In genomic region chr22:49958462-49958921, GRCh38 we compare ENCODE assay signal across 13 cellular contexts. TPM values are rescaled to one million over a fixed set of nuclear protein-coding genes. Genes with fewer than 3 reads are reported as not detected.
DNase-seq lines count a peak whose midpoint lies in the region; ATAC-seq and TF ChIP-seq lines count a peak whose summit lies in the region.
"Had no signal": no experiment of that assay in that cellular context is flagged by ENCODE, and none has a peak within 500 bp of the region (broad histone marks: within the 10 kb centered on the region; RNA-seq: fewer than 3 reads in every experiment).

No MANE protein-coding gene starts in this region.

- intact Hi-C loops in activated CD4-positive, alpha-beta T cell treated with anti-CD3 and anti-CD28 coated beads, Interleukin-2, amount 10 ng/mL, durations not matched to agents 24 days and 14 days (cut with micrococcal nuclease), result no loop called here
- intact Hi-C loops in activated CD8-positive, alpha-beta T cell treated with anti-CD3 and anti-CD28 coated beads for 36 hours (cut with micrococcal nuclease), result no loop called here
- intact Hi-C loops in left lung (cut with DNase I) (no loop called here), spleen (cut with DNase I; ENCODE audit: low total_unique reads) (no loop called here), testis (cut with DNase I; ENCODE audit: low total_unique reads) (no loop called here)

- no peak for ATAC-seq in activated CD8-positive, alpha-beta T cell treated with anti-CD3 and anti-CD28 coated beads for 36 hours
- ATAC-seq in left lung, result no peak
- no peak for ATAC-seq in GM19463 (IDR thresholded peaks at IDR 0.05; ENCODE audit: unreplicated experiment)
- ATAC-seq in HG02642 (IDR thresholded peaks at IDR 0.05; ENCODE audit: poor library complexity, unreplicated experiment), result no peak

- H3K36me3 ChIP-seq in left lung (peaks cover 0 to 21% of the 10 kb centered on the region in 2 donors), spleen (peaks cover 2 to 22% (median 18%) of the 10 kb centered on the region in 6 donors), testis (ENCODE audit: low read depth, missing control alignments) (no peaks in the 10 kb centered on the region)

- peak overlapping the region; percentile 90 for H3K4me3 Mint-ChIP-seq in activated CD4-positive, alpha-beta T cell treated with anti-CD3 and anti-CD28 coated beads, Interleukin-2, amount 10 ng/mL, durations not matched to agents 24 days and 14 days
- H3K4me3 Mint-ChIP-seq in activated CD8-positive, alpha-beta T cell treated with anti-CD3 and anti-CD28 coated beads for 36 hours, result peak overlapping the region; percentile 84

- H3K27ac ChIP-seq in left lung, result peak overlapping the region in 1 of 2 donors; percentile 97
- peak overlapping the region in 2 of 8 donors; percentile 98 to 99 for H3K27ac ChIP-seq in spleen
- no peak overlapping the region for H3K27ac ChIP-seq in testis
- H3K27ac ChIP-seq: thoracic aorta had no signal

- H3K9me3 Mint-ChIP-seq in activated CD4-positive, alpha-beta T cell treated with anti-CD3 and anti-CD28 coated beads, Interleukin-2, amount 10 ng/mL, durations not matched to agents 24 days and 14 days, result no peaks in the 10 kb centered on the region
- no peaks in the 10 kb centered on the region for H3K9me3 Mint-ChIP-seq in activated CD8-positive, alpha-beta T cell treated with anti-CD3 and anti-CD28 coated beads for 36 hours

- POLR2A ChIA-PET in activated CD8-positive, alpha-beta T cell treated with anti-CD3 and anti-CD28 coated beads for 36 hours (lab: Charles Lee), result no interaction called here

- H3K4me3 ChIP-seq in left lung (no peak overlapping the region), spleen (no peak overlapping the region), testis (no peak overlapping the region)
- H3K4me3 ChIP-seq: lung, thoracic aorta had no signal

- H3K9me3 ChIP-seq in left lung, result no peaks in the 10 kb centered on the region
- H3K9me3 ChIP-seq in spleen, result no peaks in the 10 kb centered on the region
- no peaks in the 10 kb centered on the region for H3K9me3 ChIP-seq in testis
- H3K9me3 ChIP-seq: thoracic aorta had no signal

- H3K4me1 Mint-ChIP-seq in activated CD4-positive, alpha-beta T cell treated with anti-CD3 and anti-CD28 coated beads, Interleukin-2, amount 10 ng/mL, durations not matched to agents 24 days and 14 days, result peaks cover 9% of the 10 kb centered on the region
- H3K4me1 Mint-ChIP-seq in activated CD8-positive, alpha-beta T cell treated with anti-CD3 and anti-CD28 coated beads for 36 hours (ENCODE audit: low read depth), result peaks cover 10% of the 10 kb centered on the region

- H3K4me1 ChIP-seq in left lung (peaks cover 30 to 64% of the 10 kb centered on the region in 2 donors), spleen (peaks cover 17 to 71% (median 51%) of the 10 kb centered on the region in 6 donors), testis (peaks cover 12% of the 10 kb centered on the region)

- peaks cover 17% of the 10 kb centered on the region for H3K36me3 Mint-ChIP-seq in activated CD4-positive, alpha-beta T cell treated with anti-CD3 and anti-CD28 coated beads, Interleukin-2, amount 10 ng/mL, durations not matched to agents 24 days and 14 days (ENCODE audit: low read depth)
- peaks cover 18% of the 10 kb centered on the region for H3K36me3 Mint-ChIP-seq in activated CD8-positive, alpha-beta T cell treated with anti-CD3 and anti-CD28 coated beads for 36 hours (ENCODE audit: low read depth)

- H3K27ac Mint-ChIP-seq in activated CD4-positive, alpha-beta T cell treated with anti-CD3 and anti-CD28 coated beads, Interleukin-2, amount 10 ng/mL, durations not matched to agents 24 days and 14 days, result peak overlapping the region; percentile 95
- H3K27ac Mint-ChIP-seq in activated CD8-positive, alpha-beta T cell treated with anti-CD3 and anti-CD28 coated beads for 36 hours, result peak overlapping the region; percentile 94

- 91 to 95% (median 95%) methylated on average over 7 to 10 of the region's 10 CpGs for WGBS in spleen, 5 donors
- WGBS in testis, 2 donors, result 81 to 91% methylated on average over 7 to 10 of the region's 10 CpGs

- CTCF ChIA-PET in activated CD8-positive, alpha-beta T cell treated with anti-CD3 and anti-CD28 coated beads for 36 hours (lab: Charles Lee), result interaction anchor here (1.2 kb wide), 1 partner anchor 72 kb away, joined by 5 read pairs; no protein-coding TSS in a partner anchor

- no peak for DNase-seq in activated CD4-positive, alpha-beta T cell treated with anti-CD3 and anti-CD28 coated beads, Interleukin-2, amount 10 ng/mL, durations not matched to agents 24 days and 14 days
- no peak for DNase-seq in activated CD4-positive, alpha-beta T cell treated with anti-CD3 and anti-CD28 coated beads, Interleukin-2, amount 50 U/mL, for 4 hours
- no peak for DNase-seq in activated CD8-positive, alpha-beta T cell treated with anti-CD3 and anti-CD28 coated beads for 36 hours
- DNase-seq in left lung, result peak; percentile 33 to 70
- DNase-seq in spleen, result peak; percentile 76
- no peak for DNase-seq in testis
- DNase-seq: NCI-H2081 treated with DMSO at 0.1 percent for 48 hours had no signal

- TF ChIP-seq POLR2A in spleen (IDR thresholded peaks at IDR 0.05), result no peak
- no peak for TF ChIP-seq POLR2A in testis (IDR thresholded peaks at IDR 0.05)

- H3K27me3 ChIP-seq in left lung, result no peaks in the 10 kb centered on the region
- no peaks in the 10 kb centered on the region for H3K27me3 ChIP-seq in spleen (replicated peaks in 1 of 7)
- H3K27me3 ChIP-seq in testis, result no peaks in the 10 kb centered on the region

- TF ChIP-seq CTCF in activated CD8-positive, alpha-beta T cell treated with anti-CD3 and anti-CD28 coated beads for 36 hours (IDR thresholded peaks at IDR 0.05), result no peak
- TF ChIP-seq CTCF in left lung (IDR thresholded peaks at IDR 0.05) (no peak), spleen (IDR thresholded peaks at IDR 0.05 in 8 of 11, conservative IDR thresholded peaks at IDR 0.05 in 3 of 11) (no peak), testis (IDR thresholded peaks at IDR 0.05) (no peak)

- no peaks in the 10 kb centered on the region for H3K27me3 Mint-ChIP-seq in activated CD4-positive, alpha-beta T cell treated with anti-CD3 and anti-CD28 coated beads, Interleukin-2, amount 10 ng/mL, durations not matched to agents 24 days and 14 days
- no peaks in the 10 kb centered on the region for H3K27me3 Mint-ChIP-seq in activated CD8-positive, alpha-beta T cell treated with anti-CD3 and anti-CD28 coated beads for 36 hours

RNA-seq across cellular contexts. Expression of gene PIM3, which starts 2.1 kb away (rescaled TPM):
- 302 and 304 TPM in 2 replicates for total RNA-seq in activated CD4-positive, alpha-beta T cell treated with anti-CD3 and anti-CD28 coated beads, Interleukin-2, amount 10 ng/mL, durations not matched to agents 24 days and 14 days
- total RNA-seq in activated CD8-positive, alpha-beta T cell treated with anti-CD3 and anti-CD28 coated beads for 36 hours, result 100 to 1,000 TPM; 146 to 158 TPM
- total RNA-seq in left lung, result 100 to 1,000 TPM in 1 of 2 donors, 10 to 100 TPM in 1; 80.6 to 129 TPM
- 100 to 1,000 TPM in 5 of 7 donors, 10 to 100 TPM in 2; 72.1 to 134 (median 109) TPM for total RNA-seq in spleen
- polyA plus RNA-seq in spleen, result 10 to 100 TPM; 49.5 to 84.4 (median 52.0) TPM
- 10 to 100 TPM; 68.2 to 89.9 TPM for total RNA-seq in testis
- polyA plus RNA-seq in testis (ENCODE audit: insufficient read depth, low read depth, low replicate concordance), result 50.8 TPM

RNA-seq across cellular contexts. Expression of gene CRELD2, which starts 40.1 kb away (rescaled TPM):
- 46.8 and 47.4 TPM in 2 replicates for total RNA-seq in activated CD4-positive, alpha-beta T cell treated with anti-CD3 and anti-CD28 coated beads, Interleukin-2, amount 10 ng/mL, durations not matched to agents 24 days and 14 days
- total RNA-seq in activated CD8-positive, alpha-beta T cell treated with anti-CD3 and anti-CD28 coated beads for 36 hours, result 10 to 100 TPM; 26.1 to 28.2 TPM
- total RNA-seq in left lung, result 10 to 100 TPM; 59.7 to 79.7 TPM
- 10 to 100 TPM; 23.2 to 46.3 (median 38.1) TPM for total RNA-seq in spleen
- polyA plus RNA-seq in spleen, result 10 to 100 TPM; 16.2 to 26.3 (median 18.3) TPM
- 10 to 100 TPM; 57.9 to 64.2 TPM for total RNA-seq in testis
- polyA plus RNA-seq in testis (ENCODE audit: insufficient read depth, low read depth, low replicate concordance), result 58.3 TPM

RNA-seq across cellular contexts. Expression of gene ALG12, which starts 40.3 kb away (rescaled TPM):
- total RNA-seq in activated CD4-positive, alpha-beta T cell treated with anti-CD3 and anti-CD28 coated beads, Interleukin-2, amount 10 ng/mL, durations not matched to agents 24 days and 14 days, result 13.8 and 17.9 TPM in 2 replicates
- 10 to 100 TPM; 10.7 to 12.0 TPM for total RNA-seq in activated CD8-positive, alpha-beta T cell treated with anti-CD3 and anti-CD28 coated beads for 36 hours
- 10 to 100 TPM; 29.4 to 35.2 TPM for total RNA-seq in left lung
- 10 to 100 TPM; 10.2 to 20.1 (median 13.3) TPM for total RNA-seq in spleen
- polyA plus RNA-seq in spleen, result 1 to 10 TPM; 5.7 to 7.1 (median 5.9) TPM
- total RNA-seq in testis, result 10 to 100 TPM; 11.9 to 18.3 TPM
- polyA plus RNA-seq in testis (ENCODE audit: insufficient read depth, low read depth, low replicate concordance), result 10.6 TPM

RNA-seq across cellular contexts. Expression of gene IL17REL, which starts 54.1 kb away (rescaled TPM):
- total RNA-seq in activated CD4-positive, alpha-beta T cell treated with anti-CD3 and anti-CD28 coated beads, Interleukin-2, amount 10 ng/mL, durations not matched to agents 24 days and 14 days, result 0.09 and 0.14 TPM in 2 replicates
- under 1 TPM in 1 of 2 experiments, not detected in 1; 0.14 TPM for total RNA-seq in activated CD8-positive, alpha-beta T cell treated with anti-CD3 and anti-CD28 coated beads for 36 hours
- not detected for total RNA-seq in left lung
- 1 to 10 TPM in 2 of 7 donors, under 1 TPM in 5; 0.23 to 1.9 (median 0.94) TPM for total RNA-seq in spleen
- polyA plus RNA-seq in spleen, result 1 to 10 TPM in 1 of 3 donors, under 1 TPM in 2; 0.21 to 1.2 (median 0.33) TPM
- total RNA-seq in testis, result under 1 TPM; 0.25 to 0.55 TPM
- polyA plus RNA-seq in testis (ENCODE audit: insufficient read depth, low read depth, low replicate concordance), result 0.30 TPM
- total RNA-seq: renal cortical epithelial cell; T-helper 1 cell treated with Interleukin-12 subunit alpha and Interleukin-12 subunit beta and Interleukin-4 antibody, amounts not matched to agents 30 ng/mL and 1 ng/mL, for 36 hours; thoracic aorta had no signal

Comparison
In these comparisons a context has a peak if more than half of its experiments do, and no peak if none do; other contexts are left out.
1. DNase-seq: peak in left lung (2 of 2) and spleen (single experiment); none in activated CD4-positive, alpha-beta T cell treated with anti-CD3 and anti-CD28 coated beads, Interleukin-2, amount 10 ng/mL, durations not matched to agents 24 days and 14 days (single experiment), activated CD4-positive, alpha-beta T cell treated with anti-CD3 and anti-CD28 coated beads, Interleukin-2, amount 50 U/mL, for 4 hours (0 of 2), activated CD8-positive, alpha-beta T cell treated with anti-CD3 and anti-CD28 coated beads for 36 hours (single experiment) and testis (single experiment).